Comparison of ENCODE assay signal across 29 cellular contexts in genomic region chr2:102755284-102755683, GRCh38.
"Had no signal": no experiment of that assay in that cellular context is flagged by ENCODE, and none has a peak within 500 bp of the region (broad histone marks: within the 10 kb centered on the region; RNA-seq: fewer than 3 reads in every experiment).

No MANE protein-coding gene starts in this region.

- H3K9ac ChIP-seq: parathyroid adenoma had no signal

- ATAC-seq: esophagus mucosa; naive thymus-derived CD8-positive, alpha-beta T cell had no signal

- H3K36me3 Mint-ChIP-seq: activated CD4-positive, alpha-beta memory T cell treated with anti-CD3 and anti-CD28 coated beads for 36 hours had no signal

- H3K4me1 Mint-ChIP-seq: activated CD4-positive, alpha-beta T cell treated with anti-CD3 and anti-CD28 coated beads, Interleukin-2, amount 10 ng/mL, durations not matched to agents 24 days and 14 days; neural crest cell had no signal

- H3K9me3 ChIP-seq: testis, transverse colon had no signal

- H3K27ac Mint-ChIP-seq: activated CD4-positive, alpha-beta memory T cell treated with anti-CD3 and anti-CD28 coated beads for 36 hours; activated CD4-positive, alpha-beta T cell treated with anti-CD3 and anti-CD28 coated beads, Interleukin-2, amount 10 ng/mL, durations not matched to agents 24 days and 14 days; activated naive CD4-positive, alpha-beta T cell treated with anti-CD3 and anti-CD28 coated beads for 36 hours; activated naive CD8-positive, alpha-beta T cell treated with anti-CD3 and anti-CD28 coated beads for 36 hours; activated T-helper 1 cell treated with anti-CD3 and anti-CD28 coated beads, Interleukin-12 subunit alpha, Interleukin-12 subunit beta, Interleukin-2, Interleukin-4 antibody, amounts not matched to agents 30 ng/mL and 10 ng/mL and 1 ng/mL, durations not matched to agents 14 hours and 24 hours and 36 hours; dendritic cell treated with granulocyte-macrophage colony-stimulating factor and Interleukin-4, amounts not matched to agents 40 ng/mL and 50 ng/mL, for 4 days; memory B cell; naive thymus-derived CD8-positive, alpha-beta T cell; T-helper 1 cell treated with Interleukin-12 subunit alpha and Interleukin-12 subunit beta and Interleukin-4 antibody, amounts not matched to agents 30 μg/mL and 1 μg/mL, for 36 hours had no signal

- H3K27me3 Mint-ChIP-seq: activated CD4-positive, alpha-beta memory T cell treated with anti-CD3 and anti-CD28 coated beads for 36 hours; activated naive CD8-positive, alpha-beta T cell treated with anti-CD3 and anti-CD28 coated beads for 36 hours; dendritic cell treated with granulocyte-macrophage colony-stimulating factor and Interleukin-4, amounts not matched to agents 40 ng/mL and 50 ng/mL, for 4 days; memory B cell; naive thymus-derived CD8-positive, alpha-beta T cell had no signal

- H3K4me3 ChIP-seq: testis, transverse colon had no signal

- DNase-seq: activated CD4-positive, alpha-beta memory T cell treated with anti-CD3 and anti-CD28 coated beads for 36 hours; activated CD4-positive, alpha-beta T cell treated with anti-CD3 and anti-CD28 coated beads, Interleukin-2, amount 10 ng/mL, durations not matched to agents 24 days and 14 days; activated CD4-positive, CD25-positive, alpha-beta regulatory T cell treated with anti-CD3 and anti-CD28 coated beads, Interleukin-2, amount 50 U/mL, for 72 hours; activated CD8-positive, alpha-beta memory T cell treated with anti-CD3 and anti-CD28 coated beads, Interleukin-2, amount 50 U/mL, for 4 hours; activated effector memory CD4-positive, alpha-beta T cell treated with anti-CD3 and anti-CD28 coated beads, Interleukin-2, amount 50 U/mL, for 16 hours; activated naive CD4-positive, alpha-beta T cell treated with anti-CD3 and anti-CD28 coated beads for 36 hours; activated naive CD8-positive, alpha-beta T cell treated with anti-CD3 and anti-CD28 coated beads for 36 hours; activated T-cell treated with anti-CD3 and anti-CD28 coated beads, Interleukin-2, amount 50 U/mL, for 1 hour; central memory CD4-positive, alpha-beta T cell; effector CD4-positive, alpha-beta T cell; foreskin fibroblast; kidney glomerular epithelial cell; naive thymus-derived CD8-positive, alpha-beta T cell; occipital lobe; right cardiac atrium; stimulated activated CD4-positive, alpha-beta T cell treated with anti-CD3 and anti-CD28 coated beads, Interleukin-2, amount 100 ng/mL, for 48 hours; stimulated activated naive CD4-positive, alpha-beta T cell treated with Interleukin-2 at 50 U/mL for 16 hours; SW 1271; T1000; testis; transverse colon; WERI-Rb-1 had no signal

- H3K27ac ChIP-seq: parathyroid adenoma, testis, transverse colon, WERI-Rb-1 had no signal

- H3K4me3 Mint-ChIP-seq: activated CD4-positive, alpha-beta memory T cell treated with anti-CD3 and anti-CD28 coated beads for 36 hours; activated CD4-positive, alpha-beta T cell treated with anti-CD3 and anti-CD28 coated beads, Interleukin-2, amount 10 ng/mL, durations not matched to agents 24 days and 14 days; activated naive CD4-positive, alpha-beta T cell treated with anti-CD3 and anti-CD28 coated beads for 36 hours; activated naive CD8-positive, alpha-beta T cell treated with anti-CD3 and anti-CD28 coated beads for 36 hours; activated T-helper 1 cell treated with anti-CD3 and anti-CD28 coated beads, Interleukin-12 subunit alpha, Interleukin-12 subunit beta, Interleukin-2, Interleukin-4 antibody, amounts not matched to agents 30 ng/mL and 10 ng/mL and 1 ng/mL, durations not matched to agents 14 hours and 24 hours and 36 hours; dendritic cell treated with granulocyte-macrophage colony-stimulating factor and Interleukin-4, amounts not matched to agents 40 ng/mL and 50 ng/mL, for 4 days; memory B cell; naive thymus-derived CD8-positive, alpha-beta T cell; neural crest cell; T-helper 1 cell treated with Interleukin-12 subunit alpha and Interleukin-12 subunit beta and Interleukin-4 antibody, amounts not matched to agents 30 μg/mL and 1 μg/mL, for 36 hours had no signal

- H3K27me3 ChIP-seq: testis, transverse colon had no signal

- H3K4me1 ChIP-seq: parathyroid adenoma, testis, transverse colon had no signal

- H3K36me3 ChIP-seq: transverse colon, WERI-Rb-1 had no signal

- H3K9me3 Mint-ChIP-seq: activated CD4-positive, alpha-beta memory T cell treated with anti-CD3 and anti-CD28 coated beads for 36 hours; activated CD4-positive, alpha-beta T cell treated with anti-CD3 and anti-CD28 coated beads, Interleukin-2, amount 10 ng/mL, durations not matched to agents 24 days and 14 days; activated naive CD4-positive, alpha-beta T cell treated with anti-CD3 and anti-CD28 coated beads for 36 hours; activated naive CD8-positive, alpha-beta T cell treated with anti-CD3 and anti-CD28 coated beads for 36 hours; activated T-helper 1 cell treated with anti-CD3 and anti-CD28 coated beads, Interleukin-12 subunit alpha, Interleukin-12 subunit beta, Interleukin-2, Interleukin-4 antibody, amounts not matched to agents 30 ng/mL and 10 ng/mL and 1 ng/mL, durations not matched to agents 14 hours and 24 hours and 36 hours; memory B cell; naive thymus-derived CD8-positive, alpha-beta T cell; neural crest cell; T-helper 1 cell treated with Interleukin-12 subunit alpha and Interleukin-12 subunit beta and Interleukin-4 antibody, amounts not matched to agents 30 μg/mL and 1 μg/mL, for 36 hours had no signal
